8 cellular contexts compared by ENCODE assay signal in genomic region chr11:63680842-63681207, GRCh38. TPM values are rescaled to one million over a fixed set of nuclear protein-coding genes. Genes with fewer than 3 reads are reported as not detected.
A peak's percentile ranks its signal among the peaks of the same experiment; 100 is the strongest.
DNase-seq lines count a peak whose midpoint lies in the region; ATAC-seq and TF ChIP-seq lines count a peak whose summit lies in the region.

No MANE protein-coding gene starts in this region.

- WGBS in HUES64 = 42% methylated on average over 10 of the region's 10 CpGs

- H3K27ac ChIP-seq in HUES64 (ENCODE audit: low read depth, low read length) = no peak overlapping the region
- H3K27ac ChIP-seq in foreskin keratinocyte = peak overlapping the region; percentile 8

- no peak overlapping the region for H3K9ac ChIP-seq in HUES64 (ENCODE audit: low read depth, low read length)

- H3K4me3 ChIP-seq in HUES64 (ENCODE audit: low read length) = peak overlapping the region; percentile 79

- H3K4me1 ChIP-seq in HUES64 (ENCODE audit: insufficient read depth, low read length) (peaks cover 21% of the 10 kb centered on the region), foreskin keratinocyte (peaks cover 8% of the 10 kb centered on the region)

- DNase-seq in Daoy (ENCODE audit: low read depth) (peak; percentile 34), foreskin keratinocyte (no peak), putamen (ENCODE audit: low spot score) (peak; percentile 78), NCI-H187 treated with DMSO at 0.1 percent for 48 hours (lab: John Stamatoyannopoulos, UW) (no peak), DMS114 treated with DMSO at 0.1 percent for 48 hours (lab: John Stamatoyannopoulos, UW; ENCODE audit: unreplicated experiment) (no peak)
- peak; percentile 20 for DNase-seq in activated CD8-positive, alpha-beta memory T cell treated with anti-CD3 and anti-CD28 coated beads, Interleukin-2, amount 50 U/mL, for 4 hours

- ATAC-seq in foreskin keratinocyte (peak; percentile 39), GM21423 (IDR thresholded peaks at IDR 0.05; ENCODE audit: unreplicated experiment) (no peak)

- H3K9me3 ChIP-seq in HUES64 (ENCODE audit: insufficient read depth, low read depth, low read length) = no peaks in the 10 kb centered on the region

- TF ChIP-seq CTCF in foreskin keratinocyte (conservative IDR thresholded peaks at IDR 0.05) = no peak

- H3K27me3 ChIP-seq in HUES64 (ENCODE audit: insufficient read depth, low read length) = no peaks in the 10 kb centered on the region
- H3K27me3 ChIP-seq in foreskin keratinocyte = no peaks in the 10 kb centered on the region

- H3K36me3 ChIP-seq in HUES64 (ENCODE audit: insufficient read depth, low read length) = no peaks in the 10 kb centered on the region

RNA-seq across cellular contexts. Expression of gene RTN3, which starts 0.5 kb away (rescaled TPM):
- 39.0 and 56.5 TPM in 2 replicates for total RNA-seq in Daoy (2014; rRNA removed; shearing (Covaris generic))
- 144 TPM for polyA plus RNA-seq in HUES64 (2013, experiment 1 of 2)
- 163 TPM for polyA plus RNA-seq in HUES64 (2013, experiment 2 of 2)
- total RNA-seq in foreskin keratinocyte = 56.5 and 57.1 TPM in 2 replicates
- polyA plus RNA-seq in foreskin keratinocyte = 39.0 and 43.5 TPM in 2 replicates

RNA-seq across cellular contexts. Expression of gene ATL3, which starts 9.6 kb away (rescaled TPM):
- 36.3 and 44.4 TPM in 2 replicates for total RNA-seq in Daoy (2014; rRNA removed; shearing (Covaris generic))
- polyA plus RNA-seq in HUES64 (2013, experiment 1 of 2) = 8.0 TPM
- polyA plus RNA-seq in HUES64 (2013, experiment 2 of 2) = 9.8 TPM
- total RNA-seq in foreskin keratinocyte = 43.0 and 50.4 TPM in 2 replicates
- 20.4 and 20.8 TPM in 2 replicates for polyA plus RNA-seq in foreskin keratinocyte

Comparison
In these comparisons a context has a peak if more than half of its experiments do, and no peak if none do; other contexts are left out.
1. DNase-seq: peak in Daoy (single experiment), activated CD8-positive, alpha-beta memory T cell treated with anti-CD3 and anti-CD28 coated beads, Interleukin-2, amount 50 U/mL, for 4 hours (single experiment) and putamen (single experiment); none in foreskin keratinocyte (0 of 2), NCI-H187 treated with DMSO at 0.1 percent for 48 hours (single experiment) and DMS114 treated with DMSO at 0.1 percent for 48 hours (single experiment).